In the genomic region with DNA sequence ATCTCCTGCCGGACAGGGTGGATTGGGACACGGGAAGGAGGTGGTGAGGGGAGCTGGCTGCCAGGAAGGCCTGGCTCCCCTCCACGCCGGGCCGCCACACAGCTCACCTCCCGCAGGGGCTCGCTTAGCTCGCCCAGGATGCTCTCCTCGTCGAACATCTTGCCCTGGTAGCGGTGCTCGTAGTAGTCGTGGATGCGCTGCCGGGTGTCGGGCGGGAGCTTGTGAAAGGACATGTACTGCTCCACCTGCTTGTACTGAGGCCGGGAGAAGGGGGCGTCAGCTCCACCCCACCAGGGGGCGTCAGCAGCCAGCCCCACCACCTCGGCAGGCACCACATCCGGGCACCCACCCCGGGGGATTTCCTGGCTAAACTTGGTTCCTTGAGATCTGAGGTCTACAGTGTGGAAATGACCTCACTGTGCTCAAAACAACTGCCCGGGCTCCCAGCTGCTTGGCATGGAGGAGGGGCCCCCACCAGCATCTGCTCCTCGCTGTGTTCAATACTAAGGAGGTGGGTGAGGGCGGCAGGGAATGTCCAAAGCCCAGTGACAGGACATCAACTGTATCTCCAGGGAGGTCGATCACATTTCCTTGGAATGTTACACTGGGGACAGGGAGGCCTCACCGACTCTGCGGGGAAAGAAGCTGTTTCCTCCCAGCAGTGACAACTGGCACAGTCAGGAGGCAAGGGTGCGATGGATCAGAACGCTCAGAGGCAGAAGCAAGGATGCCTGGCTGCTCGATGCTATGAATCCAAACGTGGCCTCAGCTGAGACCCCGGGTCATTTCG, we compare ENCODE assay signal across 11 cellular contexts. TPM values are rescaled to one million over a fixed set of nuclear protein-coding genes. Genes with fewer than 3 reads are reported as not detected.
DNase-seq lines count a peak whose midpoint lies in the region; ATAC-seq and TF ChIP-seq lines count a peak whose summit lies in the region.
"Had no signal": no experiment of that assay in that cellular context is flagged by ENCODE, and none has a peak within 500 bp of the region (broad histone marks: within the 10 kb centered on the region; RNA-seq: fewer than 3 reads in every experiment).

No MANE protein-coding gene starts in this region.

- intact Hi-C loops in spleen (cut with DNase I; ENCODE audit: low total_unique reads) (no loop called here), uterus (cut with DNase I; ENCODE audit: low total_unique reads) (no loop called here)

- H3K9me3 Mint-ChIP-seq in activated T-cell treated with anti-CD3 and anti-CD28 coated beads, Interleukin-2, amount 50 U/mL, for 72 hours, result no peaks in the 10 kb centered on the region
- H3K9me3 Mint-ChIP-seq in activated T-cell treated with anti-CD3 and anti-CD28 coated beads, Interleukin-2, amount 50 U/mL, for 4 hours, result no peaks in the 10 kb centered on the region
- H3K9me3 Mint-ChIP-seq: activated naive CD8-positive, alpha-beta T cell treated with anti-CD3 and anti-CD28 coated beads, Interleukin-2, amount 10 ng/mL, durations not matched to agents 7 days and 5 days had no signal

- WGBS in spleen, 5 donors, result 52 to 62% (median 57%) methylated on average over 18 to 35 of the region's 35 CpGs

- no peak overlapping the region for H3K27ac Mint-ChIP-seq in activated T-cell treated with anti-CD3 and anti-CD28 coated beads, Interleukin-2, amount 50 U/mL, for 72 hours
- H3K27ac Mint-ChIP-seq: activated naive CD8-positive, alpha-beta T cell treated with anti-CD3 and anti-CD28 coated beads, Interleukin-2, amount 10 ng/mL, durations not matched to agents 7 days and 5 days had no signal

- H3K36me3 Mint-ChIP-seq in activated T-cell treated with anti-CD3 and anti-CD28 coated beads, Interleukin-2, amount 50 U/mL, for 72 hours (ENCODE audit: insufficient read depth in 2 of 2), result no peaks in the 10 kb centered on the region
- H3K36me3 Mint-ChIP-seq in activated T-cell treated with anti-CD3 and anti-CD28 coated beads, Interleukin-2, amount 50 U/mL, for 4 hours (ENCODE audit: insufficient read depth), result no peaks in the 10 kb centered on the region
- H3K36me3 Mint-ChIP-seq: activated naive CD8-positive, alpha-beta T cell treated with anti-CD3 and anti-CD28 coated beads, Interleukin-2, amount 10 ng/mL, durations not matched to agents 7 days and 5 days had no signal

- no peak for TF ChIP-seq POLR2A in spleen (IDR thresholded peaks at IDR 0.05)
- no peak for TF ChIP-seq POLR2A in uterus (IDR thresholded peaks at IDR 0.05)

- H3K4me3 ChIP-seq in LNCaP clone FGC (ENCODE audit: low read depth, low read length) (no peak overlapping the region), spleen (no peak overlapping the region), uterus (no peak overlapping the region)

- H3K36me3 ChIP-seq in spleen (no peaks in the 10 kb centered on the region), uterus (no peaks in the 10 kb centered on the region)

- peaks cover 0 to 59% (median 5%) of the 10 kb centered on the region in 7 donors for H3K27me3 ChIP-seq in spleen (replicated peaks in 1 of 7)
- H3K27me3 ChIP-seq in uterus, result no peaks in the 10 kb centered on the region

- H3K27ac ChIP-seq in spleen, result no peak overlapping the region
- H3K27ac ChIP-seq in uterus, result no peak overlapping the region

- H3K27me3 Mint-ChIP-seq in activated T-cell treated with anti-CD3 and anti-CD28 coated beads, Interleukin-2, amount 50 U/mL, for 72 hours (ENCODE audit: low read depth), result peaks cover 5% of the 10 kb centered on the region
- H3K27me3 Mint-ChIP-seq in activated T-cell treated with anti-CD3 and anti-CD28 coated beads, Interleukin-2, amount 50 U/mL, for 4 hours (ENCODE audit: low read depth), result peaks cover 10% of the 10 kb centered on the region

- H3K4me1 ChIP-seq in spleen (peaks cover 0 to 9% (median 0%) of the 10 kb centered on the region in 6 donors), uterus (no peaks in the 10 kb centered on the region)
- H3K4me1 ChIP-seq: Caco-2 had no signal

- H3K4me3 Mint-ChIP-seq in activated T-cell treated with anti-CD3 and anti-CD28 coated beads, Interleukin-2, amount 50 U/mL, for 72 hours, result peak overlapping the region; percentile 36 to 55
- no peak overlapping the region for H3K4me3 Mint-ChIP-seq in activated T-cell treated with anti-CD3 and anti-CD28 coated beads, Interleukin-2, amount 50 U/mL, for 4 hours
- H3K4me3 Mint-ChIP-seq: activated naive CD8-positive, alpha-beta T cell treated with anti-CD3 and anti-CD28 coated beads, Interleukin-2, amount 10 ng/mL, durations not matched to agents 7 days and 5 days had no signal

- peak; percentile 33 to 45 for DNase-seq in activated T-cell treated with anti-CD3 and anti-CD28 coated beads, Interleukin-2, amount 50 U/mL, for 72 hours
- no peak for DNase-seq in activated T-cell treated with anti-CD3 and anti-CD28 coated beads, Interleukin-2, amount 50 U/mL, for 4 hours
- no peak for DNase-seq in LNCaP clone FGC (ENCODE audit: low read depth)
- DNase-seq in dermis blood vessel endothelial cell, result peak; percentile 2
- DNase-seq in spleen, result peak; percentile 54
- DNase-seq in uterus, result no peak
- DNase-seq: activated naive CD8-positive, alpha-beta T cell treated with anti-CD3 and anti-CD28 coated beads, Interleukin-2, amount 10 ng/mL, durations not matched to agents 7 days and 5 days had no signal

- peak; percentile 47 to 64 for ATAC-seq in activated T-cell treated with anti-CD3 and anti-CD28 coated beads, Interleukin-2, amount 50 U/mL, for 72 hours (replicated peaks in 1 of 2)
- no peak for ATAC-seq in activated T-cell treated with anti-CD3 and anti-CD28 coated beads, Interleukin-2, amount 50 U/mL, for 4 hours
- ATAC-seq in HG02973 (IDR thresholded peaks at IDR 0.05; ENCODE audit: unreplicated experiment), result no peak
- ATAC-seq in HG03196 (IDR thresholded peaks at IDR 0.05; ENCODE audit: unreplicated experiment), result no peak

- no peaks in the 10 kb centered on the region for H3K9me3 ChIP-seq in spleen
- no peaks in the 10 kb centered on the region for H3K9me3 ChIP-seq in uterus
- H3K9me3 ChIP-seq: Caco-2 had no signal

- TF ChIP-seq CTCF in LNCaP clone FGC (IDR thresholded peaks at IDR 0.05; ENCODE audit: control insufficient read depth, extremely low read depth, insufficient read depth), result peak; percentile 2; the same call in 1 of the 2 replicates
- no peak for TF ChIP-seq CTCF in spleen (IDR thresholded peaks at IDR 0.05 in 8 of 11, conservative IDR thresholded peaks at IDR 0.05 in 3 of 11)
- no peak for TF ChIP-seq CTCF in uterus (IDR thresholded peaks at IDR 0.05)

- H3K4me1 Mint-ChIP-seq in activated T-cell treated with anti-CD3 and anti-CD28 coated beads, Interleukin-2, amount 50 U/mL, for 72 hours (ENCODE audit: low read depth), result peaks cover 5% of the 10 kb centered on the region
- no peaks in the 10 kb centered on the region for H3K4me1 Mint-ChIP-seq in activated T-cell treated with anti-CD3 and anti-CD28 coated beads, Interleukin-2, amount 50 U/mL, for 4 hours (ENCODE audit: low read depth)

RNA-seq across cellular contexts. Expression of a gene that starts 43.4 kb away (rescaled TPM):
- not detected for total RNA-seq in activated T-cell treated with anti-CD3 and anti-CD28 coated beads, Interleukin-2, amount 50 U/mL, for 72 hours
- not detected for total RNA-seq in activated T-cell treated with anti-CD3 and anti-CD28 coated beads, Interleukin-2, amount 50 U/mL, for 4 hours
- total RNA-seq in dermis blood vessel endothelial cell, result not detected in 2 replicates
- total RNA-seq in spleen, result not detected
- polyA plus RNA-seq in spleen, result not detected
- total RNA-seq in uterus, result under 1 TPM in 1 of 4 donors, not detected in 3; 0.07 TPM
- total RNA-seq: activated naive CD8-positive, alpha-beta T cell treated with anti-CD3 and anti-CD28 coated beads, Interleukin-2, amount 10 ng/mL, durations not matched to agents 7 days and 5 days; fibroblast of lung had no signal
- polyA plus RNA-seq: fibroblast of lung had no signal

Comparison
In these comparisons a context has a peak if more than half of its experiments do, and no peak if none do; other contexts are left out.
1. ATAC-seq: peak in activated T-cell treated with anti-CD3 and anti-CD28 coated beads, Interleukin-2, amount 50 U/mL, for 72 hours (2 of 2); none in activated T-cell treated with anti-CD3 and anti-CD28 coated beads, Interleukin-2, amount 50 U/mL, for 4 hours (0 of 2), HG02973 (single experiment) and HG03196 (single experiment).
2. DNase-seq: peak in activated T-cell treated with anti-CD3 and anti-CD28 coated beads, Interleukin-2, amount 50 U/mL, for 72 hours (2 of 2), dermis blood vessel endothelial cell (single experiment) and spleen (single experiment); none in activated T-cell treated with anti-CD3 and anti-CD28 coated beads, Interleukin-2, amount 50 U/mL, for 4 hours (single experiment), LNCaP clone FGC (single experiment) and uterus (0 of 2).